Comparison of ENCODE assay signal across 13 cellular contexts in genomic region chr3:137165117-137165806, GRCh38.
DNase-seq lines count a peak whose midpoint lies in the region; ATAC-seq and TF ChIP-seq lines count a peak whose summit lies in the region.
"Had no signal": no experiment of that assay in that cellular context is flagged by ENCODE, and none has a peak within 500 bp of the region (broad histone marks: within the 10 kb centered on the region; RNA-seq: fewer than 3 reads in every experiment).

No MANE protein-coding gene starts in this region.

- TF ChIP-seq CTCF in astrocyte of the cerebellum (IDR thresholded peaks at IDR 0.05; ENCODE audit: low read depth, low read length, missing control alignments) = no peak
- no peak for TF ChIP-seq CTCF in omental fat pad (IDR thresholded peaks at IDR 0.05)

- no peak overlapping the region for H3K4me3 ChIP-seq in astrocyte of the cerebellum (ENCODE audit: low read depth, low read length)

- DNase-seq in Caki2 (ENCODE audit: low read depth) (peak; percentile 69), HS-5 (ENCODE audit: low read depth) (peak; percentile 20), astrocyte of the cerebellum (ENCODE audit: low read depth) (peak; percentile 19), islet precursor cell (peak; percentile 62), NCI-H2227 (lab: John Stamatoyannopoulos, UW; ENCODE audit: unreplicated experiment) (no peak), omental fat pad (ENCODE audit: low spot score) (no peak), DMS114 treated with DMSO at 0.1 percent for 48 hours (lab: John Stamatoyannopoulos, UW; ENCODE audit: unreplicated experiment) (no peak)
- DNase-seq in activated naive CD4-positive, alpha-beta T cell treated with anti-CD3 and anti-CD28 coated beads, Interleukin-2, amount 50 U/mL, for 16 hours = no peak
- DNase-seq: activated T-cell treated with anti-CD3 and anti-CD28 coated beads, Interleukin-2, amount 50 U/mL, for 4 hours; CD4-positive, CD25-positive, alpha-beta regulatory T cell; NCI-H146; NCI-H748 treated with DMSO at 0.1 percent for 48 hours had no signal

- in situ Hi-C loops in Caki2 (cut with HindIII; ENCODE audit: low pct_unique_long_range_greater_than_20kb, low sequenced_read_pairs) (no loop called here), astrocyte of the cerebellum (cut with HindIII; ENCODE audit: low sequenced_read_pairs) (no loop called here)

- ATAC-seq in omental fat pad (ENCODE audit: low FRiP score) = no peak
- ATAC-seq: activated CD4-positive, CD25-positive, alpha-beta regulatory T cell treated with anti-CD3 and anti-CD28 coated beads, Interleukin-2, amount 50 U/mL, for 24 hours; activated T-cell treated with anti-CD3 and anti-CD28 coated beads, Interleukin-2, amount 50 U/mL, for 4 hours had no signal

Comparison
In these comparisons a context has a peak if more than half of its experiments do, and no peak if none do; other contexts are left out.
1. DNase-seq: peak in Caki2 (single experiment), HS-5 (single experiment), astrocyte of the cerebellum (single experiment) and islet precursor cell (single experiment); none in NCI-H2227 (single experiment), omental fat pad (single experiment), DMS114 treated with DMSO at 0.1 percent for 48 hours (single experiment) and activated naive CD4-positive, alpha-beta T cell treated with anti-CD3 and anti-CD28 coated beads, Interleukin-2, amount 50 U/mL, for 16 hours (single experiment).